20 cellular contexts compared by ENCODE assay signal in genomic region chr22:27111796-27112195, GRCh38.
"Had no signal": no experiment of that assay in that cellular context is flagged by ENCODE, and none has a peak within 500 bp of the region (broad histone marks: within the 10 kb centered on the region; RNA-seq: fewer than 3 reads in every experiment).

No MANE protein-coding gene starts in this region.

- ATAC-seq: activated CD8-positive, alpha-beta T cell treated with anti-CD3 and anti-CD28 coated beads, Interleukin-2, amount 10 ng/mL, durations not matched to agents 7 days and 5 days; left colon; mucosa of descending colon; natural killer cell treated with Interleukin-12 subunit alpha and Interleukin-12 subunit beta and Interleukin-15 and Interleukin-18, amount 100 ng/mL, for 72 hours; stimulated activated naive B cell treated with anti-CD40 and anti-IgM and Interleukin-4, amounts not matched to agents 10 μg/mL and 1 μg/mL and 100 μg/mL, for 72 hours had no signal

- H3K9ac ChIP-seq: parathyroid adenoma had no signal

- H3K27ac ChIP-seq: parathyroid adenoma had no signal

- H3K4me1 ChIP-seq: parathyroid adenoma had no signal

- H3K9me3 Mint-ChIP-seq: endodermal cell; natural killer cell treated with Interleukin-12 subunit alpha and Interleukin-12 subunit beta and Interleukin-15 and Interleukin-18, amount 100 ng/mL, for 72 hours; WTC11 had no signal

- H3K9me3 ChIP-seq: mucosa of descending colon, thyroid gland, uterus had no signal

- H3K4me3 Mint-ChIP-seq: activated CD8-positive, alpha-beta T cell treated with anti-CD3 and anti-CD28 coated beads, Interleukin-2, amount 10 ng/mL, durations not matched to agents 7 days and 5 days; activated naive CD8-positive, alpha-beta T cell; endodermal cell; natural killer cell treated with Interleukin-12 subunit alpha and Interleukin-12 subunit beta and Interleukin-15 and Interleukin-18, amount 100 ng/mL, for 72 hours; stimulated activated naive B cell treated with anti-CD40 and anti-IgM and Interleukin-4, amounts not matched to agents 10 μg/mL and 1 μg/mL and 100 μg/mL, for 72 hours; WTC11 had no signal

- H3K4me1 Mint-ChIP-seq: stimulated activated naive B cell treated with anti-CD40 and anti-IgM and Interleukin-4, amounts not matched to agents 10 μg/mL and 1 μg/mL and 100 μg/mL, for 72 hours had no signal

- DNase-seq: activated CD4-positive, alpha-beta T cell treated with anti-CD3 and anti-CD28 coated beads for 48 hours; activated CD8-positive, alpha-beta memory T cell treated with anti-CD3 and anti-CD28 coated beads, Interleukin-2, amount 50 U/mL, for 4 hours; activated CD8-positive, alpha-beta T cell treated with anti-CD3 and anti-CD28 coated beads, Interleukin-2, amount 10 ng/mL, durations not matched to agents 7 days and 5 days; activated effector memory CD4-positive, alpha-beta T cell treated with anti-CD3 and anti-CD28 coated beads, Interleukin-2, amount 50 U/mL, for 16 hours; activated T-cell treated with anti-CD3 and anti-CD28 coated beads, Interleukin-2, amount 50 U/mL, for 48 hours; amygdala; erythroblast; left colon; mucosa of descending colon; retina; stimulated activated CD4-positive, alpha-beta T cell treated with anti-CD3 and anti-CD28 coated beads, Interleukin-2, amount 100 ng/mL, for 48 hours; stimulated activated naive B cell treated with anti-CD40 and anti-IgM and Interleukin-4, amounts not matched to agents 10 μg/mL and 1 μg/mL and 100 μg/mL, for 72 hours; thyroid gland; uterus had no signal

- H2AFZ ChIP-seq: parathyroid adenoma had no signal

- H3K27me3 ChIP-seq: thyroid gland, uterus had no signal

- H3K79me2 ChIP-seq: parathyroid adenoma had no signal

- H3K27ac Mint-ChIP-seq: activated CD8-positive, alpha-beta T cell treated with anti-CD3 and anti-CD28 coated beads, Interleukin-2, amount 10 ng/mL, durations not matched to agents 7 days and 5 days; activated naive CD8-positive, alpha-beta T cell; natural killer cell treated with Interleukin-12 subunit alpha and Interleukin-12 subunit beta and Interleukin-15 and Interleukin-18, amount 100 ng/mL, for 72 hours; stimulated activated naive B cell treated with anti-CD40 and anti-IgM and Interleukin-4, amounts not matched to agents 10 μg/mL and 1 μg/mL and 100 μg/mL, for 72 hours; WTC11 had no signal

- H3K4me3 ChIP-seq: lung, mucosa of descending colon, thyroid gland, uterus had no signal

- H3K36me3 ChIP-seq: thyroid gland, uterus had no signal

- H3K36me3 Mint-ChIP-seq: activated naive CD8-positive, alpha-beta T cell; natural killer cell treated with Interleukin-12 subunit alpha and Interleukin-12 subunit beta and Interleukin-15 and Interleukin-18, amount 100 ng/mL, for 72 hours; stimulated activated naive B cell treated with anti-CD40 and anti-IgM and Interleukin-4, amounts not matched to agents 10 μg/mL and 1 μg/mL and 100 μg/mL, for 72 hours; WTC11 had no signal
